In the genomic region with DNA sequence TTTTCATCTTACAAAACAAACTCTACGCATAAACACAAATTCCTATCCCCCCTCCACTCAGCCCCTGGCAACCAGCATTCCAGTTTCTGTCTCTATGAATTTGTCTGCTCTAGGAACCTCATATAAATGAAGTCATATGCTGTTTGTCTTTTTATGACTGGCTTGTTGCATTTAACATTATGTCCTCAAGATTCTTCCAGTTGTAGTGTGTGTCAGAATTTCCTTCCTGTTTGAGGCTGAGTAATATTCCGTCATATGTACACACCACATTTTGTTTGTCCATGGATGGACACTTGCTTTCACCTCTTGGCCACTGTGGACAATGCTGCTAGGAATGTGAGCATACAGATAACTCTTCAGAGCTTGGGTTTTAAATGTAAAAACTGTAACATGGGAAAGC, we compare ENCODE assay signal across 16 cellular contexts.
DNase-seq lines count a peak whose midpoint lies in the region.
"Had no signal": no experiment of that assay in that cellular context is flagged by ENCODE, and none has a peak within 500 bp of the region (broad histone marks: within the 10 kb centered on the region; RNA-seq: fewer than 3 reads in every experiment).

No MANE protein-coding gene starts in this region.

- H3K27me3 Mint-ChIP-seq in activated T-helper 1 cell treated with anti-CD3 and anti-CD28 coated beads, Interleukin-12 subunit alpha, Interleukin-12 subunit beta, Interleukin-2, Interleukin-4 antibody, amounts not matched to agents 30 ng/mL and 10 ng/mL and 1 ng/mL, durations not matched to agents 14 hours and 24 hours and 36 hours (ENCODE audit: insufficient read depth): peaks cover 3% of the 10 kb centered on the region
- H3K27me3 Mint-ChIP-seq: B cell, IgD-negative memory B cell had no signal

- no peaks in the 10 kb centered on the region for H3K36me3 Mint-ChIP-seq in activated T-helper 1 cell treated with anti-CD3 and anti-CD28 coated beads, Interleukin-12 subunit alpha, Interleukin-12 subunit beta, Interleukin-2, Interleukin-4 antibody, amounts not matched to agents 30 ng/mL and 10 ng/mL and 1 ng/mL, durations not matched to agents 14 hours and 24 hours and 36 hours (ENCODE audit: low read depth)
- H3K36me3 Mint-ChIP-seq: IgD-negative memory B cell had no signal

- H3K4me1 Mint-ChIP-seq in activated T-helper 1 cell treated with anti-CD3 and anti-CD28 coated beads, Interleukin-12 subunit alpha, Interleukin-12 subunit beta, Interleukin-2, Interleukin-4 antibody, amounts not matched to agents 30 ng/mL and 10 ng/mL and 1 ng/mL, durations not matched to agents 14 hours and 24 hours and 36 hours (ENCODE audit: low read depth): no peaks in the 10 kb centered on the region
- H3K4me1 Mint-ChIP-seq: B cell had no signal

- intact Hi-C loops in activated T-helper 1 cell treated with anti-CD3 and anti-CD28 coated beads, Interleukin-12 subunit alpha, Interleukin-12 subunit beta, Interleukin-2, Interleukin-4 antibody, amounts not matched to agents 30 ng/mL and 10 ng/mL and 1 ng/mL, durations not matched to agents 14 hours and 24 hours and 36 hours (cut with micrococcal nuclease): no loop called here

- DNase-seq in HT1080 (ENCODE audit: low read depth): peak; percentile 22
- peak; percentile 40 for DNase-seq in dermis blood vessel endothelial cell
- DNase-seq in glomerular endothelial cell (ENCODE audit: extremely low read depth, low read depth, low spot score): peak; percentile 10
- no peak for DNase-seq in activated T-helper 1 cell treated with anti-CD3 and anti-CD28 coated beads, Interleukin-12 subunit alpha, Interleukin-12 subunit beta, Interleukin-2, Interleukin-4 antibody, amounts not matched to agents 30 ng/mL and 10 ng/mL and 1 ng/mL, durations not matched to agents 14 hours and 24 hours and 36 hours (ENCODE audit: low spot score)
- no peak for DNase-seq in Kasumi-1 (lab: John Stamatoyannopoulos, UW)
- DNase-seq in G401 (ENCODE audit: low spot score): no peak
- DNase-seq in DMS153 (lab: John Stamatoyannopoulos, UW): no peak
- DNase-seq: C1 segment of cervical spinal cord; CD4-positive, alpha-beta T cell; DMS79 treated with DMSO at 0.1 percent for 48 hours; EL; GF-D8; GOT3; HFFc6 had no signal

- no peak overlapping the region for H3K27ac Mint-ChIP-seq in activated T-helper 1 cell treated with anti-CD3 and anti-CD28 coated beads, Interleukin-12 subunit alpha, Interleukin-12 subunit beta, Interleukin-2, Interleukin-4 antibody, amounts not matched to agents 30 ng/mL and 10 ng/mL and 1 ng/mL, durations not matched to agents 14 hours and 24 hours and 36 hours
- H3K27ac Mint-ChIP-seq: B cell; CD4-positive, alpha-beta T cell; HFFc6; IgD-negative memory B cell had no signal

- no peaks in the 10 kb centered on the region for H3K9me3 Mint-ChIP-seq in activated T-helper 1 cell treated with anti-CD3 and anti-CD28 coated beads, Interleukin-12 subunit alpha, Interleukin-12 subunit beta, Interleukin-2, Interleukin-4 antibody, amounts not matched to agents 30 ng/mL and 10 ng/mL and 1 ng/mL, durations not matched to agents 14 hours and 24 hours and 36 hours
- H3K9me3 Mint-ChIP-seq: CD4-positive, alpha-beta T cell; HFFc6 had no signal

- in situ Hi-C loops in G401 (cut with HindIII; ENCODE audit: low sequenced_read_pairs): no loop called here

- H3K4me3 Mint-ChIP-seq in activated T-helper 1 cell treated with anti-CD3 and anti-CD28 coated beads, Interleukin-12 subunit alpha, Interleukin-12 subunit beta, Interleukin-2, Interleukin-4 antibody, amounts not matched to agents 30 ng/mL and 10 ng/mL and 1 ng/mL, durations not matched to agents 14 hours and 24 hours and 36 hours: no peak overlapping the region
- H3K4me3 Mint-ChIP-seq: B cell; CD4-positive, alpha-beta T cell; HFFc6; IgD-negative memory B cell had no signal

Comparison
In these comparisons a context has a peak if more than half of its experiments do, and no peak if none do; other contexts are left out.
1. DNase-seq: peak in HT1080 (single experiment), dermis blood vessel endothelial cell (single experiment) and glomerular endothelial cell (single experiment); none in activated T-helper 1 cell treated with anti-CD3 and anti-CD28 coated beads, Interleukin-12 subunit alpha, Interleukin-12 subunit beta, Interleukin-2, Interleukin-4 antibody, amounts not matched to agents 30 ng/mL and 10 ng/mL and 1 ng/mL, durations not matched to agents 14 hours and 24 hours and 36 hours (single experiment), Kasumi-1 (0 of 2), G401 (single experiment) and DMS153 (single experiment).